ENCODE assay signal across 33 cellular contexts in the genomic region with DNA sequence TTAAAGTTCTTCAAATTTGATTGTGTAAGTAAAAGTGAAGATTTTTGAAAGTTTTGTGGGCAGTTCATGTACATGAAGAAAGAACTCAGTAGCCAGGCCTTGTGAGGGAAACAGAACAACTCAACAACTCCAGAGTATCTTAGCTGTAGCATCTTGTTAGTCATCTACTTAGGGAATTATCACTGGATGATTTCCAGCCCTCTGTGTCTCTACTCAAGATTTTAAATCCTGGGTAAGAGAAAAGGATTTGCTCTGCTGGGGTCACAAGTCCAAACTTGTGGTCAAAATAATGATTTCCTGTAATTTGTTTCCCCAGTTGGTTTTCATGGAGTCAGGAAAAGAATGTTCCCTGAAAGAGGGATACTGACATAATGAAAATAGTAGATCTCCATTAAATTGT. TPM values are rescaled to one million over a fixed set of nuclear protein-coding genes. Genes with fewer than 3 reads are reported as not detected.
"Had no signal": no experiment of that assay in that cellular context is flagged by ENCODE, and none has a peak within 500 bp of the region (broad histone marks: within the 10 kb centered on the region; RNA-seq: fewer than 3 reads in every experiment).

No MANE protein-coding gene starts in this region.

- DNase-seq: activated B cell treated with CpG ODN at 0.5 μM for 24 hours; activated CD4-positive, alpha-beta T cell treated with anti-CD3 and anti-CD28 coated beads for 48 hours; activated CD4-positive, CD25-positive, alpha-beta regulatory T cell treated with anti-CD3 and anti-CD28 coated beads, Interleukin-2, amount 50 U/mL, for 72 hours; activated CD8-positive, alpha-beta T cell treated with anti-CD3 and anti-CD28 coated beads for 36 hours; activated gamma-delta T cell; activated naive CD4-positive, alpha-beta T cell treated with Interleukin-2 at 50 U/mL for 16 hours; activated naive CD8-positive, alpha-beta T cell treated with anti-CD3 and anti-CD28 coated beads, Interleukin-2, amount 10 ng/mL, durations not matched to agents 7 days and 5 days; activated T-cell treated with anti-CD3 and anti-CD28 coated beads, Interleukin-2, amount 50 U/mL, for 24 hours; amygdala; Kasumi-1; KBM-7; MG63; NCI-H1048; NCI-H1105 treated with DMSO at 0.1 percent for 48 hours; NCI-H1436 treated with DMSO at 0.1 percent for 48 hours; NCI-H1694 treated with DMSO at 0.1 percent for 48 hours; NCI-H2029; NCI-H345; NCI-H526; NCI-H748 treated with DMSO at 0.1 percent for 48 hours; PC-9; Right ventricle myocardium superior; SW 1271; T-helper 1 cell; T-helper 2 cell; T-helper 9 cell had no signal

- H3K36me3 ChIP-seq: ascending aorta, cardiac muscle cell, MG63 had no signal

- ATAC-seq: activated CD8-positive, alpha-beta T cell treated with anti-CD3 and anti-CD28 coated beads for 36 hours had no signal

- H3K9me3 ChIP-seq: ascending aorta, MG63 had no signal

- H3K27ac ChIP-seq: ascending aorta, cardiac muscle cell, PC-9, VCaP had no signal

RNA-seq across cellular contexts. Expression of a gene that starts 8.2 kb away (rescaled TPM):
- total RNA-seq: activated B cell treated with CpG ODN at 0.5 μM for 24 hours; activated CD8-positive, alpha-beta memory T cell treated with anti-CD3 and anti-CD28 coated beads for 36 hours; activated CD8-positive, alpha-beta T cell treated with anti-CD3 and anti-CD28 coated beads for 36 hours; activated naive CD8-positive, alpha-beta T cell treated with anti-CD3 and anti-CD28 coated beads, Interleukin-2, amount 10 ng/mL, durations not matched to agents 7 days and 5 days; activated T-helper 2 cell treated with anti-CD3 and anti-CD28 coated beads, Interferon-gamma antibody, Interleukin-2, Interleukin-4, amounts not matched to agents 10 μg/mL and 5 μg/mL and 100 μg/mL, durations not matched to agents 14 hours and 24 hours and 36 hours; ascending aorta; cardiac muscle cell; NCI-H460; OCI-LY7; PC-9; Right ventricle myocardium superior had no signal

RNA-seq across cellular contexts. Expression of a gene that starts 34.9 kb away (rescaled TPM):
- total RNA-seq: activated B cell treated with CpG ODN at 0.5 μM for 24 hours; activated CD8-positive, alpha-beta memory T cell treated with anti-CD3 and anti-CD28 coated beads for 36 hours; activated CD8-positive, alpha-beta T cell treated with anti-CD3 and anti-CD28 coated beads for 36 hours; activated naive CD8-positive, alpha-beta T cell treated with anti-CD3 and anti-CD28 coated beads, Interleukin-2, amount 10 ng/mL, durations not matched to agents 7 days and 5 days; activated T-helper 2 cell treated with anti-CD3 and anti-CD28 coated beads, Interferon-gamma antibody, Interleukin-2, Interleukin-4, amounts not matched to agents 10 μg/mL and 5 μg/mL and 100 μg/mL, durations not matched to agents 14 hours and 24 hours and 36 hours; ascending aorta; cardiac muscle cell; NCI-H460; OCI-LY7; PC-9; Right ventricle myocardium superior had no signal

RNA-seq across cellular contexts. Expression of a gene that starts 37.4 kb away (rescaled TPM):
- total RNA-seq: activated B cell treated with CpG ODN at 0.5 μM for 24 hours; activated CD8-positive, alpha-beta memory T cell treated with anti-CD3 and anti-CD28 coated beads for 36 hours; activated CD8-positive, alpha-beta T cell treated with anti-CD3 and anti-CD28 coated beads for 36 hours; activated naive CD8-positive, alpha-beta T cell treated with anti-CD3 and anti-CD28 coated beads, Interleukin-2, amount 10 ng/mL, durations not matched to agents 7 days and 5 days; activated T-helper 2 cell treated with anti-CD3 and anti-CD28 coated beads, Interferon-gamma antibody, Interleukin-2, Interleukin-4, amounts not matched to agents 10 μg/mL and 5 μg/mL and 100 μg/mL, durations not matched to agents 14 hours and 24 hours and 36 hours; ascending aorta; cardiac muscle cell; NCI-H460; OCI-LY7; PC-9; Right ventricle myocardium superior had no signal

RNA-seq across cellular contexts. Expression of a gene that starts 59.8 kb away (rescaled TPM):
- total RNA-seq: activated B cell treated with CpG ODN at 0.5 μM for 24 hours; activated CD8-positive, alpha-beta memory T cell treated with anti-CD3 and anti-CD28 coated beads for 36 hours; activated CD8-positive, alpha-beta T cell treated with anti-CD3 and anti-CD28 coated beads for 36 hours; activated naive CD8-positive, alpha-beta T cell treated with anti-CD3 and anti-CD28 coated beads, Interleukin-2, amount 10 ng/mL, durations not matched to agents 7 days and 5 days; activated T-helper 2 cell treated with anti-CD3 and anti-CD28 coated beads, Interferon-gamma antibody, Interleukin-2, Interleukin-4, amounts not matched to agents 10 μg/mL and 5 μg/mL and 100 μg/mL, durations not matched to agents 14 hours and 24 hours and 36 hours; ascending aorta; cardiac muscle cell; NCI-H460; OCI-LY7; PC-9; Right ventricle myocardium superior had no signal
